Comparison of ENCODE assay signal across 12 cellular contexts in genomic region chr18:23650963-23651927, GRCh38. TPM values are rescaled to one million over a fixed set of nuclear protein-coding genes. Genes with fewer than 3 reads are reported as not detected.
DNase-seq lines count a peak whose midpoint lies in the region; FAIRE-seq and TF ChIP-seq lines count a peak whose summit lies in the region.
"Had no signal": no experiment of that assay in that cellular context is flagged by ENCODE, and none has a peak within 500 bp of the region (broad histone marks: within the 10 kb centered on the region; RNA-seq: fewer than 3 reads in every experiment).

No MANE protein-coding gene starts in this region.

- peak; percentile 39 for DNase-seq in H54 (ENCODE audit: insufficient read length, low spot score)
- DNase-seq in PC-9, result peak; percentile 33 to 81
- peak; percentile 60 to 89 for DNase-seq in fibroblast of lung (ENCODE audit: low read depth in 2 of 2)
- DNase-seq in retinal pigment epithelial cell (ENCODE audit: low read depth), result peak; percentile 40
- no peak for DNase-seq in NCI-H446 treated with DMSO at 0.1 percent for 48 hours (lab: John Stamatoyannopoulos, UW)
- no peak for DNase-seq in NCI-H2171 (lab: John Stamatoyannopoulos, UW)
- no peak for DNase-seq in activated T-helper 2 cell treated with anti-CD3 and anti-CD28 coated beads, Interferon-gamma antibody, Interleukin-2, Interleukin-4, amounts not matched to agents 10 μg/mL and 5 μg/mL and 100 μg/mL, durations not matched to agents 14 hours and 24 hours and 36 hours (ENCODE audit: low spot score)
- DNase-seq: activated CD8-positive, alpha-beta T cell treated with anti-CD3 and anti-CD28 coated beads, Interleukin-2, amount 10 ng/mL, durations not matched to agents 7 days and 5 days; NCI-H1436; small intestine had no signal

- CTCF ChIA-PET in PC-9 (lab: Charles Lee), result no interaction called here

- no peak for TF ChIP-seq POLR2A in H54 (IDR thresholded peaks at IDR 0.05; ENCODE audit: low read depth, low read length)

- no peaks in the 10 kb centered on the region for H3K36me3 Mint-ChIP-seq in activated T-helper 2 cell treated with anti-CD3 and anti-CD28 coated beads, Interferon-gamma antibody, Interleukin-2, Interleukin-4, amounts not matched to agents 10 μg/mL and 5 μg/mL and 100 μg/mL, durations not matched to agents 14 hours and 24 hours and 36 hours (ENCODE audit: low read depth)

- H3K79me2 ChIP-seq in PC-9 (ENCODE audit: low read depth) (no peaks in the 10 kb centered on the region), fibroblast of lung (ENCODE audit: control insufficient read depth, insufficient read depth, low read length) (no peaks in the 10 kb centered on the region)

- H3K9me2 ChIP-seq in PC-9 (ENCODE audit: insufficient read depth), result no peaks in the 10 kb centered on the region

- H2AFZ ChIP-seq in PC-9 (no peak overlapping the region), fibroblast of lung (ENCODE audit: low read length) (no peak overlapping the region)

- H3K27ac ChIP-seq in PC-9 (0 out of 2 replicates have a peak overlapping the region, but pooled peaks have one; percentile 7), fibroblast of lung (ENCODE audit: insufficient read depth, low read length) (no peak overlapping the region)

- H3K36me3 ChIP-seq in PC-9 (ENCODE audit: low read depth) (no peaks in the 10 kb centered on the region), fibroblast of lung (ENCODE audit: control insufficient read depth, insufficient read depth, low read length) (no peaks in the 10 kb centered on the region)

- peak; percentile 89 for FAIRE-seq in H54 (lab: Jason Lieb, UNC)
- FAIRE-seq: islet of Langerhans, small intestine had no signal

- no peaks in the 10 kb centered on the region for H3K27me3 ChIP-seq in PC-9 (ENCODE audit: insufficient read depth, low read depth)
- H3K27me3 ChIP-seq in fibroblast of lung (ENCODE audit: control insufficient read depth, insufficient read depth, low read length), result peaks cover 5% of the 10 kb centered on the region

- H3K27ac Mint-ChIP-seq in activated T-helper 2 cell treated with anti-CD3 and anti-CD28 coated beads, Interferon-gamma antibody, Interleukin-2, Interleukin-4, amounts not matched to agents 10 μg/mL and 5 μg/mL and 100 μg/mL, durations not matched to agents 14 hours and 24 hours and 36 hours, result no peak overlapping the region
- H3K27ac Mint-ChIP-seq: activated CD8-positive, alpha-beta T cell treated with anti-CD3 and anti-CD28 coated beads, Interleukin-2, amount 10 ng/mL, durations not matched to agents 7 days and 5 days; stimulated activated naive CD8-positive, alpha-beta T cell treated with anti-CD3 and anti-CD28 coated beads, Interleukin-15, Interleukin-2, amounts not matched to agents 100 ng/mL and 50 ng/mL, for 24 hours had no signal

- H3K4me3 ChIP-seq in PC-9 (no peak overlapping the region), fibroblast of lung (replicated peaks in 1 of 4; ENCODE audit: control extremely low read depth in 1 of 4, insufficient read depth in 1 of 4, low read depth in 3 of 4, low read length in 4 of 4) (no peak overlapping the region), retinal pigment epithelial cell (ENCODE audit: low read length) (no peak overlapping the region)

- H3K4me3 Mint-ChIP-seq in activated T-helper 2 cell treated with anti-CD3 and anti-CD28 coated beads, Interferon-gamma antibody, Interleukin-2, Interleukin-4, amounts not matched to agents 10 μg/mL and 5 μg/mL and 100 μg/mL, durations not matched to agents 14 hours and 24 hours and 36 hours (ENCODE audit: low read depth), result no peak overlapping the region
- H3K4me3 Mint-ChIP-seq: activated CD8-positive, alpha-beta T cell treated with anti-CD3 and anti-CD28 coated beads, Interleukin-2, amount 10 ng/mL, durations not matched to agents 7 days and 5 days; stimulated activated naive CD8-positive, alpha-beta T cell treated with anti-CD3 and anti-CD28 coated beads, Interleukin-15, Interleukin-2, amounts not matched to agents 100 ng/mL and 50 ng/mL, for 24 hours had no signal

- no peaks in the 10 kb centered on the region for H4K20me1 ChIP-seq in PC-9 (ENCODE audit: insufficient read depth)
- H4K20me1 ChIP-seq in fibroblast of lung (ENCODE audit: control insufficient read depth, extremely low read depth, insufficient read depth, low read length), result no peaks in the 10 kb centered on the region

- H3K4me1 ChIP-seq in PC-9 (replicated peaks; ENCODE audit: insufficient read depth) (peaks cover 19% of the 10 kb centered on the region), fibroblast of lung (ENCODE audit: control insufficient read depth, extremely low read depth, insufficient read depth, low read length) (peaks cover 7% of the 10 kb centered on the region)

- no peaks in the 10 kb centered on the region for H3K9me3 ChIP-seq in PC-9 (ENCODE audit: insufficient read depth, low read depth)
- no peaks in the 10 kb centered on the region for H3K9me3 ChIP-seq in fibroblast of lung (ENCODE audit: control insufficient read depth, insufficient read depth, low read depth, low read length)

- BruUV-seq in PC-9 (replicated peaks; lab: Mats Ljungman, UMichigan), result no TSS peak

- peaks cover 16% of the 10 kb centered on the region; the same call in 1 of the 2 replicates for H3F3A ChIP-seq in PC-9 (ENCODE audit: insufficient read depth, low read depth)

- TF ChIP-seq CTCF in PC-9 (conservative IDR thresholded peaks at IDR 0.05) (no peak), fibroblast of lung (conservative IDR thresholded peaks at IDR 0.05 in 1 of 2, IDR thresholded peaks at IDR 0.05 in 1 of 2; ENCODE audit: low read depth in 1 of 2, low read length in 2 of 2) (no peak), retinal pigment epithelial cell (conservative IDR thresholded peaks at IDR 0.05; ENCODE audit: low read depth, low read length) (no peak)

- intact Hi-C loops in PC-9 (cut with micrococcal nuclease; ENCODE audit: unreplicated experiment), result no loop called here
- intact Hi-C loops in activated T-helper 2 cell treated with anti-CD3 and anti-CD28 coated beads, Interferon-gamma antibody, Interleukin-2, Interleukin-4, amounts not matched to agents 10 μg/mL and 5 μg/mL and 100 μg/mL, durations not matched to agents 14 hours and 24 hours and 36 hours (cut with micrococcal nuclease), result no loop called here

- H3K27me3 Mint-ChIP-seq in activated T-helper 2 cell treated with anti-CD3 and anti-CD28 coated beads, Interferon-gamma antibody, Interleukin-2, Interleukin-4, amounts not matched to agents 10 μg/mL and 5 μg/mL and 100 μg/mL, durations not matched to agents 14 hours and 24 hours and 36 hours (ENCODE audit: low read depth), result peaks cover 26% of the 10 kb centered on the region

- POLR2A ChIA-PET in PC-9 (lab: Charles Lee; ENCODE audit: unreplicated experiment), result interaction anchor here (0.6 to 0.7 kb wide), 3 partner anchors 16 to 627 kb away, joined by 3 to 8 read pairs (median 4); no protein-coding TSS in a partner anchor

- H3K4me2 ChIP-seq in PC-9 (peak overlapping the region; percentile 40), fibroblast of lung (ENCODE audit: extremely low read depth, insufficient read depth, low read length) (peak overlapping the region; percentile 37)

- H3K9me3 Mint-ChIP-seq in activated T-helper 2 cell treated with anti-CD3 and anti-CD28 coated beads, Interferon-gamma antibody, Interleukin-2, Interleukin-4, amounts not matched to agents 10 μg/mL and 5 μg/mL and 100 μg/mL, durations not matched to agents 14 hours and 24 hours and 36 hours, result no peaks in the 10 kb centered on the region
- H3K9me3 Mint-ChIP-seq: stimulated activated naive CD8-positive, alpha-beta T cell treated with anti-CD3 and anti-CD28 coated beads, Interleukin-15, Interleukin-2, amounts not matched to agents 100 ng/mL and 50 ng/mL, for 24 hours had no signal

- H3K4me1 Mint-ChIP-seq in activated T-helper 2 cell treated with anti-CD3 and anti-CD28 coated beads, Interferon-gamma antibody, Interleukin-2, Interleukin-4, amounts not matched to agents 10 μg/mL and 5 μg/mL and 100 μg/mL, durations not matched to agents 14 hours and 24 hours and 36 hours (ENCODE audit: low read depth), result no peaks in the 10 kb centered on the region

- no peak overlapping the region for H3K9ac ChIP-seq in fibroblast of lung (ENCODE audit: insufficient read depth, low read length)

RNA-seq across cellular contexts. Expression of gene ANKRD29, which starts 11.5 kb away (rescaled TPM):
- total RNA-seq in PC-9 (2021) (4.3 and 4.6 TPM in 2 replicates), fibroblast of lung (4.1 and 6.9 TPM in 2 replicates)
- 2.0 and 3.4 TPM in 2 replicates for polyA plus RNA-seq in fibroblast of lung
- 1.1 and 2.4 TPM in 2 replicates for polyA plus RNA-seq in fibroblast of lung (2012)
- 0.24 and 3.7 TPM in 2 replicates for polyA minus RNA-seq in fibroblast of lung (ENCODE audit: low replicate concordance)
- not detected in 2 replicates for total RNA-seq in activated T-helper 2 cell treated with anti-CD3 and anti-CD28 coated beads, Interferon-gamma antibody, Interleukin-2, Interleukin-4, amounts not matched to agents 10 μg/mL and 5 μg/mL and 100 μg/mL, durations not matched to agents 14 hours and 24 hours and 36 hours
- total RNA-seq: activated CD8-positive, alpha-beta T cell treated with anti-CD3 and anti-CD28 coated beads, Interleukin-2, amount 10 ng/mL, durations not matched to agents 7 days and 5 days had no signal

RNA-seq across cellular contexts. Expression of gene LAMA3, which starts 38.0 kb away (rescaled TPM):
- total RNA-seq in PC-9 (2021), result 44.4 and 54.7 TPM in 2 replicates
- total RNA-seq in fibroblast of lung, result 8.5 and 13.2 TPM in 2 replicates
- 0.75 and 1.9 TPM in 2 replicates for polyA plus RNA-seq in fibroblast of lung
- 0.52 and 1.5 TPM in 2 replicates for polyA plus RNA-seq in fibroblast of lung (2012)
- 2.9 TPM in 1 of 2 replicates, not detected in the other for polyA minus RNA-seq in fibroblast of lung (ENCODE audit: low replicate concordance)
- 0.05 TPM in 1 of 2 replicates, not detected in the other for total RNA-seq in activated T-helper 2 cell treated with anti-CD3 and anti-CD28 coated beads, Interferon-gamma antibody, Interleukin-2, Interleukin-4, amounts not matched to agents 10 μg/mL and 5 μg/mL and 100 μg/mL, durations not matched to agents 14 hours and 24 hours and 36 hours

Comparison
In these comparisons a context has a peak if more than half of its experiments do, and no peak if none do; other contexts are left out.
1. DNase-seq: peak in H54 (single experiment), PC-9 (2 of 2), fibroblast of lung (2 of 2) and retinal pigment epithelial cell (single experiment); none in NCI-H446 treated with DMSO at 0.1 percent for 48 hours (single experiment), NCI-H2171 (single experiment) and activated T-helper 2 cell treated with anti-CD3 and anti-CD28 coated beads, Interferon-gamma antibody, Interleukin-2, Interleukin-4, amounts not matched to agents 10 μg/mL and 5 μg/mL and 100 μg/mL, durations not matched to agents 14 hours and 24 hours and 36 hours (single experiment).